15 cellular contexts compared by ENCODE assay signal in the genomic region with DNA sequence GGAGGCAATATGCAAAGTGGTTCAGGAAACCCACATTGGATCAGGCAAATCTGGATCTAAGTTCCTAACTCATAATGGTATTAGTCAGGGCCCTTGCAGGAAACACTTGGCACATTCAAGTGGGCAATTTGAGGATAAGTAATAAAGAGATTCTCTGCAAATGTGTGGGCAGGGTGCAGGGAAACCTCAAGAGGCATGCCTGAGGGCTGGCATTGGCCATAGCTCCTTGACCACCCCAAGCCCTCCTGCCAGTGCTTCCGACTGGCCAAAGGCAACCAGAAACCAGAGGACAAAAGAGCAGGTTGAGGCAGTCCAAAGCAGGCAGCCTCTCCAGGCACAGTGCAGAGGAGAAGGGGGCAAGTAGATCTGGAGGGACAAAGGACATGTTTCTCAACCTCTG.
DNase-seq lines count a peak whose midpoint lies in the region; ATAC-seq and TF ChIP-seq lines count a peak whose summit lies in the region.
"Had no signal": no experiment of that assay in that cellular context is flagged by ENCODE, and none has a peak within 500 bp of the region (broad histone marks: within the 10 kb centered on the region; RNA-seq: fewer than 3 reads in every experiment).

No MANE protein-coding gene starts in this region.

- H3K4me1 ChIP-seq in upper lobe of right lung (no peaks in the 10 kb centered on the region), neural progenitor cell (no peaks in the 10 kb centered on the region)

- no peaks in the 10 kb centered on the region for H4K20me1 ChIP-seq in neural progenitor cell (ENCODE audit: low read depth)

- POLR2A ChIA-PET in activated CD4-positive, alpha-beta T cell treated with anti-CD3 and anti-CD28 coated beads, Interleukin-2, amount 10 ng/mL, durations not matched to agents 7 days and 5 days (lab: Charles Lee), result no interaction called here

- no peaks in the 10 kb centered on the region for H3K9me3 Mint-ChIP-seq in activated CD4-positive, alpha-beta T cell treated with anti-CD3 and anti-CD28 coated beads, Interleukin-2, amount 10 ng/mL, durations not matched to agents 7 days and 5 days
- no peaks in the 10 kb centered on the region for H3K9me3 Mint-ChIP-seq in neural progenitor cell

- no peaks in the 10 kb centered on the region for H3K79me2 ChIP-seq in neural progenitor cell (ENCODE audit: low read depth)

- H3K36me3 Mint-ChIP-seq in activated CD4-positive, alpha-beta T cell treated with anti-CD3 and anti-CD28 coated beads, Interleukin-2, amount 10 ng/mL, durations not matched to agents 7 days and 5 days (ENCODE audit: low read depth), result no peaks in the 10 kb centered on the region
- H3K36me3 Mint-ChIP-seq in neural progenitor cell, result no peaks in the 10 kb centered on the region

- no peaks in the 10 kb centered on the region for H3F3A ChIP-seq in neural progenitor cell (ENCODE audit: low read depth)

- H3K9me3 ChIP-seq in upper lobe of right lung (no peaks in the 10 kb centered on the region), neural progenitor cell (ENCODE audit: low read depth) (no peaks in the 10 kb centered on the region)

- H3K27ac Mint-ChIP-seq in activated CD4-positive, alpha-beta T cell treated with anti-CD3 and anti-CD28 coated beads, Interleukin-2, amount 10 ng/mL, durations not matched to agents 7 days and 5 days, result no peak overlapping the region
- H3K27ac Mint-ChIP-seq in neural progenitor cell, result no peak overlapping the region
- H3K27ac Mint-ChIP-seq: B cell; CD4-positive, alpha-beta T cell had no signal

- peak; percentile 61 for ATAC-seq in upper lobe of right lung
- ATAC-seq: GM12878, HCT116 had no signal

- no peak overlapping the region for H3K9ac ChIP-seq in neural progenitor cell

- no peak overlapping the region for H3K4me3 ChIP-seq in upper lobe of right lung
- no peak overlapping the region for H3K4me3 ChIP-seq in neural progenitor cell
- H3K4me3 ChIP-seq: GM12878 had no signal

- H3K27ac ChIP-seq in upper lobe of right lung, result no peak overlapping the region
- H3K27ac ChIP-seq in neural progenitor cell, result no peak overlapping the region
- H3K27ac ChIP-seq: HL-60 had no signal

- no peaks in the 10 kb centered on the region for H3K4me1 Mint-ChIP-seq in activated CD4-positive, alpha-beta T cell treated with anti-CD3 and anti-CD28 coated beads, Interleukin-2, amount 10 ng/mL, durations not matched to agents 7 days and 5 days
- peaks cover 7% of the 10 kb centered on the region for H3K4me1 Mint-ChIP-seq in neural progenitor cell
- H3K4me1 Mint-ChIP-seq: B cell had no signal

- H3K27me3 Mint-ChIP-seq in activated CD4-positive, alpha-beta T cell treated with anti-CD3 and anti-CD28 coated beads, Interleukin-2, amount 10 ng/mL, durations not matched to agents 7 days and 5 days, result no peaks in the 10 kb centered on the region
- H3K27me3 Mint-ChIP-seq in neural progenitor cell (ENCODE audit: insufficient read depth, low read depth), result peaks cover 4% of the 10 kb centered on the region
- H3K27me3 Mint-ChIP-seq: B cell had no signal

- H3K27me3 ChIP-seq in upper lobe of right lung (no peaks in the 10 kb centered on the region), neural progenitor cell (no peaks in the 10 kb centered on the region)

- no peak for TF ChIP-seq CTCF in upper lobe of right lung (IDR thresholded peaks at IDR 0.05)
- no peak for TF ChIP-seq CTCF in neural progenitor cell (IDR thresholded peaks at IDR 0.05)

- CTCF ChIA-PET in activated CD4-positive, alpha-beta T cell treated with anti-CD3 and anti-CD28 coated beads, Interleukin-2, amount 10 ng/mL, durations not matched to agents 7 days and 5 days (lab: Charles Lee), result no interaction called here

- no peak overlapping the region for H2AFZ ChIP-seq in neural progenitor cell (replicated peaks)

- intact Hi-C loops in upper lobe of right lung (cut with DNase I), result no loop called here

- DNase-seq in M059J (ENCODE audit: low read depth), result peak; percentile 57
- peak; percentile 44 for DNase-seq in astrocyte of the hippocampus (ENCODE audit: low read depth, low spot score)
- DNase-seq in medulla oblongata (ENCODE audit: extremely low spot score), result peak; percentile 12
- no peak for DNase-seq in upper lobe of right lung
- DNase-seq in activated CD4-positive, alpha-beta T cell treated with anti-CD3 and anti-CD28 coated beads, Interleukin-2, amount 10 ng/mL, durations not matched to agents 7 days and 5 days, result no peak
- no peak for DNase-seq in erythroblast (lab: John Stamatoyannopoulos, UW)
- no peak for DNase-seq in neural progenitor cell (ENCODE audit: low spot score)
- DNase-seq: Calu3; CD4-positive, alpha-beta T cell; DMS 273 treated with DMSO at 0.1 percent for 48 hours; DMS79 had no signal

- TF ChIP-seq POLR2A in erythroblast (IDR thresholded peaks at IDR 0.05; ENCODE audit: low read length), result no peak

- H3K4me2 ChIP-seq in neural progenitor cell, result no peak overlapping the region

- no peak overlapping the region for H3K4me3 Mint-ChIP-seq in activated CD4-positive, alpha-beta T cell treated with anti-CD3 and anti-CD28 coated beads, Interleukin-2, amount 10 ng/mL, durations not matched to agents 7 days and 5 days
- no peak overlapping the region for H3K4me3 Mint-ChIP-seq in neural progenitor cell
- H3K4me3 Mint-ChIP-seq: B cell; CD4-positive, alpha-beta T cell had no signal

- no peaks in the 10 kb centered on the region for H3K36me3 ChIP-seq in upper lobe of right lung
- no peaks in the 10 kb centered on the region for H3K36me3 ChIP-seq in neural progenitor cell

Comparison
In these comparisons a context has a peak if more than half of its experiments do, and no peak if none do; other contexts are left out.
1. DNase-seq: peak in M059J (single experiment), astrocyte of the hippocampus (single experiment) and medulla oblongata (single experiment); none in upper lobe of right lung (single experiment), activated CD4-positive, alpha-beta T cell treated with anti-CD3 and anti-CD28 coated beads, Interleukin-2, amount 10 ng/mL, durations not matched to agents 7 days and 5 days (single experiment), erythroblast (0 of 2) and neural progenitor cell (single experiment).